2 cellular contexts compared by ENCODE assay signal in genomic region chr20:59957568-59957967, GRCh38. TPM values are rescaled to one million over a fixed set of nuclear protein-coding genes. Genes with fewer than 3 reads are reported as not detected.
"Had no signal": no experiment of that assay in that cellular context is flagged by ENCODE, and none has a peak within 500 bp of the region (broad histone marks: within the 10 kb centered on the region; RNA-seq: fewer than 3 reads in every experiment).

No MANE protein-coding gene starts in this region.

RNA-seq across cellular contexts. Expression of gene CDH26, which starts 0.7 kb away (rescaled TPM):
- total RNA-seq: endothelial cell of umbilical vein, glomerular endothelial cell had no signal
